In the genomic region with DNA sequence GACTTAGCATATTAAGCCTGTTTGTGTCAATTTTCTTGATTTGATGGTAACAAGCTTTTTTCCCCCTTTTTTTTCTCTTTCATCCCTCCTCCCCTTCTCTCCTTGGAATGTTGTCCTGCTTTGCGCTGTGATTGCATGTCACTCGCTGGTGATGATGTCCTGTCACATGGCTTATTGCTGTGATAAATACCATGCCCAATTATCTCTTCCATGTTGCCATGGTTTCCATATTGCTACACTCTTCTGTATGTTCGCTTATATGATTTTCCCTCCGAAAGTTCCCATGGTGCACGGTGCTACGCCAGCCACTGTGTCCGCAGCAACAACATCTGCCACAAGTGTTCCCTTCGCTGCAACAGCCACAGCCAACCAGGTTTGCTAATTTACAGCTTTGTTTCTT, we compare ENCODE assay signal across 16 cellular contexts.
A peak's percentile ranks its signal among the peaks of the same experiment; 100 is the strongest.
DNase-seq lines count a peak whose midpoint lies in the region; ATAC-seq and TF ChIP-seq lines count a peak whose summit lies in the region.
"Had no signal": no experiment of that assay in that cellular context is flagged by ENCODE, and none has a peak within 500 bp of the region (broad histone marks: within the 10 kb centered on the region; RNA-seq: fewer than 3 reads in every experiment).

No MANE protein-coding gene starts in this region.

- peaks cover 67% of the 10 kb centered on the region for H3K36me3 ChIP-seq in left ventricle myocardium inferior

- TF ChIP-seq CTCF in HFFc6 (IDR thresholded peaks at IDR 0.05) (no peak), left ventricle myocardium inferior (IDR thresholded peaks at IDR 0.05; ENCODE audit: borderline replicate concordance) (no peak)

- H3K9me3 ChIP-seq in left ventricle myocardium inferior (replicated peaks), result no peaks in the 10 kb centered on the region
- H3K9me3 ChIP-seq: A549, Peyer's patch had no signal

- no peaks in the 10 kb centered on the region for H3K27me3 ChIP-seq in left ventricle myocardium inferior (ENCODE audit: low read depth)
- H3K27me3 ChIP-seq: Peyer's patch had no signal

- DNase-seq in activated naive CD4-positive, alpha-beta T cell (lab: John Stamatoyannopoulos, UW), result no peak
- DNase-seq in HFFc6 (no peak), left ventricle myocardium inferior (no peak), NCI-H82 (lab: John Stamatoyannopoulos, UW) (no peak)
- DNase-seq in activated naive CD8-positive, alpha-beta T cell treated with anti-CD3 and anti-CD28 coated beads for 36 hours, result no peak
- no peak for DNase-seq in stimulated activated naive CD8-positive, alpha-beta T cell treated with anti-CD3 and anti-CD28 coated beads, Interleukin-15, amount 100 ng/mL, for 72 hours
- DNase-seq: DMS79, IMR-90, NCI-H1930, NCI-H510A, Peyer's patch had no signal

- no peak overlapping the region for H3K27ac ChIP-seq in left ventricle myocardium inferior (replicated peaks)
- H3K27ac ChIP-seq: A549, C4-2B, Peyer's patch had no signal

- no peaks in the 10 kb centered on the region for H3K9me3 Mint-ChIP-seq in activated naive CD4-positive, alpha-beta T cell treated with anti-CD3 and anti-CD28 coated beads, Interleukin-2, amount 50 U/mL, for 24 hours
- H3K9me3 Mint-ChIP-seq in HFFc6, result no peaks in the 10 kb centered on the region
- no peaks in the 10 kb centered on the region for H3K9me3 Mint-ChIP-seq in activated naive CD8-positive, alpha-beta T cell treated with anti-CD3 and anti-CD28 coated beads for 36 hours
- H3K9me3 Mint-ChIP-seq in stimulated activated naive CD8-positive, alpha-beta T cell treated with anti-CD3 and anti-CD28 coated beads, Interleukin-15, amount 100 ng/mL, for 72 hours, result no peaks in the 10 kb centered on the region

- ATAC-seq in stimulated activated naive CD8-positive, alpha-beta T cell treated with anti-CD3 and anti-CD28 coated beads, Interleukin-15, amount 100 ng/mL, for 72 hours, result no peak
- ATAC-seq: A549, GM12878, HCT116 had no signal

- peaks cover 63% of the 10 kb centered on the region for H3K4me1 Mint-ChIP-seq in activated naive CD4-positive, alpha-beta T cell treated with anti-CD3 and anti-CD28 coated beads, Interleukin-2, amount 50 U/mL, for 24 hours
- peaks cover 58% of the 10 kb centered on the region for H3K4me1 Mint-ChIP-seq in HFFc6 (ENCODE audit: low read depth)
- peaks cover 36% of the 10 kb centered on the region for H3K4me1 Mint-ChIP-seq in activated naive CD8-positive, alpha-beta T cell treated with anti-CD3 and anti-CD28 coated beads for 36 hours
- peaks cover 44% of the 10 kb centered on the region for H3K4me1 Mint-ChIP-seq in stimulated activated naive CD8-positive, alpha-beta T cell treated with anti-CD3 and anti-CD28 coated beads, Interleukin-15, amount 100 ng/mL, for 72 hours

- H3K4me3 Mint-ChIP-seq in activated naive CD4-positive, alpha-beta T cell treated with anti-CD3 and anti-CD28 coated beads, Interleukin-2, amount 50 U/mL, for 24 hours, result no peak overlapping the region
- H3K4me3 Mint-ChIP-seq in HFFc6, result no peak overlapping the region
- no peak overlapping the region for H3K4me3 Mint-ChIP-seq in activated naive CD8-positive, alpha-beta T cell treated with anti-CD3 and anti-CD28 coated beads for 36 hours
- no peak overlapping the region for H3K4me3 Mint-ChIP-seq in stimulated activated naive CD8-positive, alpha-beta T cell treated with anti-CD3 and anti-CD28 coated beads, Interleukin-15, amount 100 ng/mL, for 72 hours

- H3K27me3 Mint-ChIP-seq in activated naive CD4-positive, alpha-beta T cell treated with anti-CD3 and anti-CD28 coated beads, Interleukin-2, amount 50 U/mL, for 24 hours, result no peaks in the 10 kb centered on the region
- peaks cover 3% of the 10 kb centered on the region for H3K27me3 Mint-ChIP-seq in HFFc6 (ENCODE audit: insufficient read depth)
- H3K27me3 Mint-ChIP-seq in activated naive CD8-positive, alpha-beta T cell treated with anti-CD3 and anti-CD28 coated beads for 36 hours, result no peaks in the 10 kb centered on the region
- no peaks in the 10 kb centered on the region for H3K27me3 Mint-ChIP-seq in stimulated activated naive CD8-positive, alpha-beta T cell treated with anti-CD3 and anti-CD28 coated beads, Interleukin-15, amount 100 ng/mL, for 72 hours

- peaks cover 15% of the 10 kb centered on the region for H3K36me3 Mint-ChIP-seq in activated naive CD4-positive, alpha-beta T cell treated with anti-CD3 and anti-CD28 coated beads, Interleukin-2, amount 50 U/mL, for 24 hours
- peaks cover 47% of the 10 kb centered on the region for H3K36me3 Mint-ChIP-seq in HFFc6 (ENCODE audit: low read depth)
- H3K36me3 Mint-ChIP-seq in activated naive CD8-positive, alpha-beta T cell treated with anti-CD3 and anti-CD28 coated beads for 36 hours, result peaks cover 35% of the 10 kb centered on the region

- no peak overlapping the region for H3K4me3 ChIP-seq in left ventricle myocardium inferior
- H3K4me3 ChIP-seq: A549, GM12878, Peyer's patch had no signal

- peak overlapping the region; percentile 93 for H3K27ac Mint-ChIP-seq in activated naive CD4-positive, alpha-beta T cell treated with anti-CD3 and anti-CD28 coated beads, Interleukin-2, amount 50 U/mL, for 24 hours
- H3K27ac Mint-ChIP-seq in HFFc6, result peak overlapping the region; percentile 8; the same call in 1 of the 2 replicates
- H3K27ac Mint-ChIP-seq in activated naive CD8-positive, alpha-beta T cell treated with anti-CD3 and anti-CD28 coated beads for 36 hours, result peak overlapping the region; percentile 30
- peak overlapping the region; percentile 48 to 88 for H3K27ac Mint-ChIP-seq in stimulated activated naive CD8-positive, alpha-beta T cell treated with anti-CD3 and anti-CD28 coated beads, Interleukin-15, amount 100 ng/mL, for 72 hours

- peaks cover 37% of the 10 kb centered on the region for H3K4me1 ChIP-seq in left ventricle myocardium inferior
- H3K4me1 ChIP-seq: Peyer's patch had no signal

- intact Hi-C loops in left ventricle myocardium inferior (cut with micrococcal nuclease), result no loop called here

Comparison
In these comparisons a context has a peak if more than half of its experiments do, and no peak if none do; other contexts are left out.
1. H3K27ac Mint-ChIP-seq: peak in every context shown above with its lines; median percentile 93 in activated naive CD4-positive, alpha-beta T cell treated with anti-CD3 and anti-CD28 coated beads, Interleukin-2, amount 50 U/mL, for 24 hours; 68 in stimulated activated naive CD8-positive, alpha-beta T cell treated with anti-CD3 and anti-CD28 coated beads, Interleukin-15, amount 100 ng/mL, for 72 hours; 30 in activated naive CD8-positive, alpha-beta T cell treated with anti-CD3 and anti-CD28 coated beads for 36 hours; 8 in HFFc6.